25 cellular contexts compared by ENCODE assay signal in the genomic region with DNA sequence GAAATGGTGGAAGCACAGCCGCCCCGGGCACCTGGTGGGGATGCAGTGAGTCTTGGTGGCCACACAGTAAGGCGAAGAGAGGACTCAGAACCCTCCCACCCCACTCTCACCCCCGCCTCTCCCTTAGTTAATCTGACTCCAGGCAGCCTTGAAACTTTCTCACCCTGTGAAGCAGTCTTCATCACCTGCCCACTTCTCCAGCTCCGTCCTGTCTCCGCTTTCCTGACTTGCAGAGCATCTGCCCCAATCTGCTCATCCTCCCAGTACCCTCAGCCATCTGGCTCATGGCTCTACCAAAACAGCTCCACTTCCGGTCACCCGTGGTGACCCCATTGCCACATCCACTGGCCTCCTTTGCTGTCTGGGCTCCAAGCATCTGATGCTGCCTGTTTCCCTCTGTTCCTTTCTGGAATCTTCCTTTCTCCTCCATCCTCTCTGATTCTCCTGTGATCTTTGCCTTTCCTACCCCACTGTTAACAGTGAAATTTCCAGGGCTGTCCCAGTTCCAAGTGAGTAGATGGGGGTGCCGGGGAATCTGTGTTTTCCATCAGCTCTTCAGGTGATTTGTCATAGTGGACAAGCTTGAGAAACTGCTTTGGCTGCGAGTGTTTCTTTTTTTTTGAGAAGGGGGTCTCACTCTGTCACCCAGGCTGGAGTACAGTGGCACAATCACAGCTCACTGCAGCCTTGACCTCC. TPM values are rescaled to one million over a fixed set of nuclear protein-coding genes. Genes with fewer than 3 reads are reported as not detected.
DNase-seq lines count a peak whose midpoint lies in the region; ATAC-seq and TF ChIP-seq lines count a peak whose summit lies in the region.
"Had no signal": no experiment of that assay in that cellular context is flagged by ENCODE, and none has a peak within 500 bp of the region (broad histone marks: within the 10 kb centered on the region; RNA-seq: fewer than 3 reads in every experiment).

No MANE protein-coding gene starts in this region.

- 77 to 78% methylated on average over 10 of the region's 10 CpGs for WGBS in aorta, 2 donors

- no peaks in the 10 kb centered on the region for H3K9me3 ChIP-seq in aorta (ENCODE audit: control insufficient read depth, low read length)
- H3K9me3 ChIP-seq: BE2C, esophagus squamous epithelium, tibial nerve had no signal

- H3K27me3 Mint-ChIP-seq in T-helper 2 cell treated with Interferon-gamma antibody and Interleukin-4, amounts not matched to agents 5 μg/mL and 100 μg/mL, for 36 hours (ENCODE audit: low read depth) = no peaks in the 10 kb centered on the region
- H3K27me3 Mint-ChIP-seq in CD14-positive monocyte (ENCODE audit: low read depth in 3 of 3) = peaks cover 0 to 5% (median 3%) of the 10 kb centered on the region in 3 donors
- no peaks in the 10 kb centered on the region for H3K27me3 Mint-ChIP-seq in activated naive CD8-positive, alpha-beta T cell treated with anti-CD3 and anti-CD28 coated beads, Interleukin-2, amount 50 U/mL, for 24 hours
- H3K27me3 Mint-ChIP-seq in naive thymus-derived CD8-positive, alpha-beta T cell = no peaks in the 10 kb centered on the region

- H3K27ac Mint-ChIP-seq in T-helper 2 cell treated with Interferon-gamma antibody and Interleukin-4, amounts not matched to agents 5 μg/mL and 100 μg/mL, for 36 hours = peak overlapping the region; percentile 6
- H3K27ac Mint-ChIP-seq in CD14-positive monocyte = peak overlapping the region; percentile 20 to 83 (median 57)
- peak overlapping the region; percentile 2 for H3K27ac Mint-ChIP-seq in activated naive CD8-positive, alpha-beta T cell treated with anti-CD3 and anti-CD28 coated beads, Interleukin-2, amount 50 U/mL, for 24 hours
- peak overlapping the region in 9 of 10 donors; percentile 20 to 89 (median 67) for H3K27ac Mint-ChIP-seq in naive thymus-derived CD8-positive, alpha-beta T cell

- no peaks in the 10 kb centered on the region for H3K9me3 Mint-ChIP-seq in T-helper 2 cell treated with Interferon-gamma antibody and Interleukin-4, amounts not matched to agents 5 μg/mL and 100 μg/mL, for 36 hours
- no peaks in the 10 kb centered on the region for H3K9me3 Mint-ChIP-seq in CD14-positive monocyte
- H3K9me3 Mint-ChIP-seq in activated naive CD8-positive, alpha-beta T cell treated with anti-CD3 and anti-CD28 coated beads, Interleukin-2, amount 50 U/mL, for 24 hours = no peaks in the 10 kb centered on the region
- H3K9me3 Mint-ChIP-seq in naive thymus-derived CD8-positive, alpha-beta T cell = no peaks in the 10 kb centered on the region

- no peak overlapping the region for H3K4me3 ChIP-seq in aorta (ENCODE audit: low read length in 2 of 2)
- H3K4me3 ChIP-seq: cardiac muscle cell, esophagus squamous epithelium, lung, tibial nerve had no signal

- no peak for ATAC-seq in activated naive CD8-positive, alpha-beta T cell treated with anti-CD3 and anti-CD28 coated beads, Interleukin-2, amount 50 U/mL, for 24 hours
- ATAC-seq in naive thymus-derived CD8-positive, alpha-beta T cell = no peak
- ATAC-seq in aorta (ENCODE audit: low FRiP score) = no peak

- no peaks in the 10 kb centered on the region for H3K4me1 Mint-ChIP-seq in T-helper 2 cell treated with Interferon-gamma antibody and Interleukin-4, amounts not matched to agents 5 μg/mL and 100 μg/mL, for 36 hours (ENCODE audit: low read depth)
- peaks cover 41% of the 10 kb centered on the region for H3K4me1 Mint-ChIP-seq in CD14-positive monocyte
- peaks cover 16% of the 10 kb centered on the region for H3K4me1 Mint-ChIP-seq in activated naive CD8-positive, alpha-beta T cell treated with anti-CD3 and anti-CD28 coated beads, Interleukin-2, amount 50 U/mL, for 24 hours
- peaks cover 14 to 37% (median 30%) of the 10 kb centered on the region in 4 donors for H3K4me1 Mint-ChIP-seq in naive thymus-derived CD8-positive, alpha-beta T cell

- no peaks in the 10 kb centered on the region for H3K27me3 ChIP-seq in aorta (ENCODE audit: control insufficient read depth in 1 of 2, insufficient read depth in 2 of 2, low read length in 1 of 2)
- H3K27me3 ChIP-seq: BE2C, cardiac muscle cell, esophagus squamous epithelium, tibial nerve had no signal

- TF ChIP-seq CTCF in CD14-positive monocyte (IDR thresholded peaks at IDR 0.05) = no peak

- H3K4me3 Mint-ChIP-seq in T-helper 2 cell treated with Interferon-gamma antibody and Interleukin-4, amounts not matched to agents 5 μg/mL and 100 μg/mL, for 36 hours = no peak overlapping the region
- H3K4me3 Mint-ChIP-seq in CD14-positive monocyte = no peak overlapping the region
- H3K4me3 Mint-ChIP-seq in activated naive CD8-positive, alpha-beta T cell treated with anti-CD3 and anti-CD28 coated beads, Interleukin-2, amount 50 U/mL, for 24 hours = no peak overlapping the region
- H3K4me3 Mint-ChIP-seq in naive thymus-derived CD8-positive, alpha-beta T cell = peak overlapping the region in 5 of 10 donors; percentile 7 to 60 (median 43)

- intact Hi-C loops in CD14-positive monocyte (cut with micrococcal nuclease) = loop anchor here (1.0 to 5.0 kb wide), 5 partner anchors 8 to 224 kb away; no protein-coding TSS in a partner anchor
- intact Hi-C loops in aorta (cut with DNase I) = loop anchor here in 1 of 2 donors (10.0 kb wide), 1 partner anchor 222 kb away; a partner anchor contains a TSS

- no peak overlapping the region for H3K27ac ChIP-seq in aorta (ENCODE audit: low read depth in 1 of 2, low read length in 2 of 2)
- H3K27ac ChIP-seq: cardiac muscle cell had no signal

- peaks cover 51% of the 10 kb centered on the region for H3K36me3 Mint-ChIP-seq in T-helper 2 cell treated with Interferon-gamma antibody and Interleukin-4, amounts not matched to agents 5 μg/mL and 100 μg/mL, for 36 hours (ENCODE audit: low read depth)
- peaks cover 73 to 78% of the 10 kb centered on the region in 2 donors for H3K36me3 Mint-ChIP-seq in CD14-positive monocyte
- H3K36me3 Mint-ChIP-seq in activated naive CD8-positive, alpha-beta T cell treated with anti-CD3 and anti-CD28 coated beads, Interleukin-2, amount 50 U/mL, for 24 hours (ENCODE audit: low read depth) = peaks cover 30% of the 10 kb centered on the region
- H3K36me3 Mint-ChIP-seq in naive thymus-derived CD8-positive, alpha-beta T cell = peaks cover 0 to 68% (median 10%) of the 10 kb centered on the region in 3 donors

- no peak for DNase-seq in T-helper 2 cell treated with Interferon-gamma antibody and Interleukin-4, amounts not matched to agents 5 μg/mL and 100 μg/mL, for 36 hours (ENCODE audit: low spot score)
- DNase-seq in T-helper 2 cell (no peak), CD14-positive monocyte (ENCODE audit: low spot score) (no peak), aorta (no peak), CD1c-positive myeloid dendritic cell (ENCODE audit: extremely low spot score) (no peak), SHP77 (lab: John Stamatoyannopoulos, UW) (no peak)
- no peak for DNase-seq in activated naive CD8-positive, alpha-beta T cell treated with anti-CD3 and anti-CD28 coated beads, Interleukin-2, amount 50 U/mL, for 24 hours
- DNase-seq in naive thymus-derived CD8-positive, alpha-beta T cell = no peak
- DNase-seq: 8988T; activated CD8-positive, alpha-beta memory T cell treated with anti-CD3 and anti-CD28 coated beads, Interleukin-2, amount 50 U/mL, for 4 hours; BE2C; DMS79; effector CD4-positive, alpha-beta T cell; esophagus squamous epithelium; NCI-H1048; NCI-H2081 treated with DMSO at 0.1 percent for 48 hours; NCI-H524; SIG-M5; T1000 had no signal

- POLR2A ChIA-PET in naive thymus-derived CD8-positive, alpha-beta T cell (lab: Charles Lee) = interaction anchor here (1.0 to 1.4 kb wide), 4 partner anchors 10 to 119 kb away, joined by 3 to 5 read pairs (median 3); a partner anchor contains a TSS

- H3K4me1 ChIP-seq in aorta (ENCODE audit: control insufficient read depth in 1 of 2, insufficient read depth in 2 of 2, low read length in 2 of 2) = no peaks in the 10 kb centered on the region
- H3K4me1 ChIP-seq: BE2C had no signal

- H3K36me3 ChIP-seq in aorta (ENCODE audit: control insufficient read depth in 1 of 2, insufficient read depth in 2 of 2, low read length in 1 of 2) = peaks cover 6% of the 10 kb centered on the region in 2 donors

RNA-seq across cellular contexts. Expression of a gene that starts 4.3 kb away (rescaled TPM):
- 1 to 10 TPM; 2.7 to 5.0 TPM for polyA plus RNA-seq in CD14-positive monocyte
- total RNA-seq in naive thymus-derived CD8-positive, alpha-beta T cell = 100 to 1,000 TPM; 226 to 232 TPM
- 1 to 10 TPM; 4.5 to 6.9 (median 5.2) TPM for polyA plus RNA-seq in naive thymus-derived CD8-positive, alpha-beta T cell
- 100 to 1,000 TPM in 1 of 2 donors, 10 to 100 TPM in 1; 85.3 to 107 TPM for total RNA-seq in aorta
- 100 to 1,000 TPM; 101 to 148 TPM for polyA plus RNA-seq in aorta

RNA-seq across cellular contexts. Expression of a gene that starts 9.2 kb away (rescaled TPM):
- polyA plus RNA-seq in CD14-positive monocyte (not detected), aorta (not detected)
- total RNA-seq in naive thymus-derived CD8-positive, alpha-beta T cell = 1 to 10 TPM; 2.5 to 2.6 TPM
- under 1 TPM in 1 of 3 donors, not detected in 2; 0.06 TPM for polyA plus RNA-seq in naive thymus-derived CD8-positive, alpha-beta T cell
- total RNA-seq in aorta = 1 to 10 TPM in 1 of 2 donors, not detected in 1; 2.5 TPM
- total RNA-seq: esophagus squamous epithelium, myocyte had no signal

RNA-seq across cellular contexts. Expression of a gene that starts 18.9 kb away (rescaled TPM):
- polyA plus RNA-seq in CD14-positive monocyte (not detected), aorta (not detected)
- not detected for total RNA-seq in naive thymus-derived CD8-positive, alpha-beta T cell
- polyA plus RNA-seq in naive thymus-derived CD8-positive, alpha-beta T cell = under 1 TPM in 1 of 3 donors, not detected in 2; 0.08 TPM
- under 1 TPM in 1 of 2 donors, not detected in 1; 0.42 TPM for total RNA-seq in aorta
- total RNA-seq: myocyte, pulmonary artery endothelial cell had no signal

RNA-seq across cellular contexts. Expression of a gene that starts 24.3 kb away (rescaled TPM):
- under 1 TPM in 1 of 2 donors, not detected in 1; 0.17 TPM for polyA plus RNA-seq in CD14-positive monocyte
- total RNA-seq in naive thymus-derived CD8-positive, alpha-beta T cell = 10 to 100 TPM; 57.4 to 59.9 TPM
- polyA plus RNA-seq in naive thymus-derived CD8-positive, alpha-beta T cell = 100 to 1,000 TPM in 1 of 3 donors, 10 to 100 TPM in 2; 36.7 to 106 (median 65.7) TPM
- 10 to 100 TPM in 1 of 2 donors, 1 to 10 TPM in 1; 9.8 to 13.1 TPM for total RNA-seq in aorta
- 10 to 100 TPM in 1 of 2 donors, 1 to 10 TPM in 1; 5.8 to 12.4 TPM for polyA plus RNA-seq in aorta

RNA-seq across cellular contexts. Expression of a gene that starts 44.6 kb away (rescaled TPM):
- polyA plus RNA-seq in CD14-positive monocyte = not detected
- total RNA-seq in naive thymus-derived CD8-positive, alpha-beta T cell = not detected
- polyA plus RNA-seq in naive thymus-derived CD8-positive, alpha-beta T cell = not detected
- total RNA-seq in aorta = not detected
- not detected for polyA plus RNA-seq in aorta
- total RNA-seq: cardiac muscle cell, esophagus squamous epithelium, myocyte, OCI-LY7, pulmonary artery endothelial cell, tibial nerve had no signal
- polyA plus RNA-seq: cardiac muscle cell had no signal

Comparison
In these comparisons a context has a peak if more than half of its experiments do, and no peak if none do; other contexts are left out.
1. H3K27ac Mint-ChIP-seq: peak in every context shown above with its lines; median percentile 67 in naive thymus-derived CD8-positive, alpha-beta T cell; 57 in CD14-positive monocyte; 6 in T-helper 2 cell treated with Interferon-gamma antibody and Interleukin-4, amounts not matched to agents 5 μg/mL and 100 μg/mL, for 36 hours; 2 in activated naive CD8-positive, alpha-beta T cell treated with anti-CD3 and anti-CD28 coated beads, Interleukin-2, amount 50 U/mL, for 24 hours.
2. RNA of a gene that starts 4.3 kb away (polyA plus RNA-seq): 101 to 148 TPM in aorta; 4.5 to 6.9 TPM in naive thymus-derived CD8-positive, alpha-beta T cell and 2.7 to 5.0 TPM in CD14-positive monocyte; every median in the first group is over 10 times any median in the second.